In genomic region chr11:110044226-110044968, GRCh38 we compare ENCODE assay signal across 28 cellular contexts.
"Had no signal": no experiment of that assay in that cellular context is flagged by ENCODE, and none has a peak within 500 bp of the region (broad histone marks: within the 10 kb centered on the region; RNA-seq: fewer than 3 reads in every experiment).

No MANE protein-coding gene starts in this region.

- H3K4me1 ChIP-seq: Peyer's patch, SJCRH30 had no signal

- DNase-seq: activated CD4-positive, alpha-beta T cell treated with anti-CD3 and anti-CD28 coated beads for 48 hours; activated CD4-positive, alpha-beta T cell treated with anti-CD3 and anti-CD28 coated beads, Interleukin-2, amount 50 U/mL, for 4 hours; activated CD4-positive, CD25-positive, alpha-beta regulatory T cell treated with anti-CD3 and anti-CD28 coated beads, Interleukin-2, amount 50 U/mL, for 72 hours; activated effector memory CD4-positive, alpha-beta T cell treated with anti-CD3 and anti-CD28 coated beads, Interleukin-2, amount 50 U/mL, for 16 hours; activated naive CD4-positive, alpha-beta T cell treated with Interleukin-2 at 50 U/mL for 16 hours; activated naive CD8-positive, alpha-beta T cell treated with anti-CD3 and anti-CD28 coated beads, Interleukin-2, amount 50 U/mL, for 24 hours; activated T-cell treated with anti-CD3 and anti-CD28 coated beads, Interleukin-2, amount 50 U/mL, for 4 hours; amygdala; KG1; NCI-H1105; NCI-H1436; NCI-H1694 treated with DMSO at 0.1 percent for 48 hours; NCI-H2029 treated with DMSO at 0.1 percent for 48 hours; NCI-H345; NCI-H510A treated with DMSO at 0.1 percent for 48 hours; NCI-H69; NK-92 treated with Interleukin-12 subunit alpha and Interleukin-12 subunit beta, amount 100 ng/mL, for 24 hours; Right ventricle myocardium superior; SJCRH30; SK-N-SH; SW 1271 had no signal

- H3K9ac ChIP-seq: SK-N-SH had no signal

- H3K4me2 ChIP-seq: SK-N-SH had no signal

- H3K4me1 Mint-ChIP-seq: activated naive CD8-positive, alpha-beta T cell treated with anti-CD3 and anti-CD28 coated beads, Interleukin-2, amount 50 U/mL, for 24 hours; brain; WTC11 had no signal

- H3K9me3 ChIP-seq: Peyer's patch, SJCRH30, SK-N-SH had no signal

- H3K27me3 ChIP-seq: cardiac muscle cell, Peyer's patch, SJCRH30 had no signal

- H3K4me3 Mint-ChIP-seq: activated naive CD8-positive, alpha-beta T cell treated with anti-CD3 and anti-CD28 coated beads, Interleukin-2, amount 50 U/mL, for 24 hours; activated T-cell treated with anti-CD3 and anti-CD28 coated beads, Interleukin-2, amount 50 U/mL, for 4 hours; brain; WTC11 had no signal

- H3K36me3 Mint-ChIP-seq: activated naive CD4-positive, alpha-beta T cell treated with anti-CD3 and anti-CD28 coated beads, Interleukin-2, amount 50 U/mL, for 72 hours; brain; WTC11 had no signal

- H3K4me3 ChIP-seq: cardiac muscle cell, Peyer's patch, SJCRH30 had no signal

- H3K27ac ChIP-seq: cardiac muscle cell, Peyer's patch, RWPE1, SJCRH30 had no signal

- H3K27ac Mint-ChIP-seq: activated naive CD4-positive, alpha-beta T cell treated with anti-CD3 and anti-CD28 coated beads, Interleukin-2, amount 50 U/mL, for 72 hours; activated naive CD8-positive, alpha-beta T cell treated with anti-CD3 and anti-CD28 coated beads, Interleukin-2, amount 50 U/mL, for 24 hours; brain; WTC11 had no signal

- FAIRE-seq: astrocyte had no signal

- ATAC-seq: activated naive CD4-positive, alpha-beta T cell treated with anti-CD3 and anti-CD28 coated beads, Interleukin-2, amount 50 U/mL, for 72 hours; activated naive CD8-positive, alpha-beta T cell treated with anti-CD3 and anti-CD28 coated beads, Interleukin-2, amount 50 U/mL, for 24 hours; activated T-cell treated with anti-CD3 and anti-CD28 coated beads, Interleukin-2, amount 50 U/mL, for 4 hours; WTC11 had no signal

- H3K36me3 ChIP-seq: cardiac muscle cell, Peyer's patch, SJCRH30 had no signal

- H3K9me3 Mint-ChIP-seq: activated naive CD8-positive, alpha-beta T cell treated with anti-CD3 and anti-CD28 coated beads, Interleukin-2, amount 50 U/mL, for 24 hours; activated T-cell treated with anti-CD3 and anti-CD28 coated beads, Interleukin-2, amount 50 U/mL, for 4 hours; WTC11 had no signal
